In the genomic region with DNA sequence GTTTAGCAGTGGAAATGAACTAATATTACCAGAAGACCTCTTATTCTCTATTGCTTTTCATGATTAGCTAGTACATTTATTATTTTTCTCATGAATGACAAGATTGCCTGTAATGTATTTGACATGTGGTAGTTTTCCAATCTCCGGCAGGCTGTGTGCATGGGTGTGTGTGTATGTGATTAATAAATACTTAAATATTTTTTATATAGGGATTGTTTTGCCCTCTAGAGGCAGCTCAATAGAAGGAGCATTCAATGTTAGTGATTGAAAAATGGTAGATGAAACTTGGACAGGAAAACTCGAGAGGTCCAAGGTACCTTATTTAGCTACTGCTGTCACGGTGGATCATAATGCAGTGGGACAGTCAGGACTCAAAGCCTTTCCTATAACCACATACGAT, we compare ENCODE assay signal across 16 cellular contexts.
DNase-seq lines count a peak whose midpoint lies in the region; ATAC-seq, FAIRE-seq and TF ChIP-seq lines count a peak whose summit lies in the region.
"Had no signal": no experiment of that assay in that cellular context is flagged by ENCODE, and none has a peak within 500 bp of the region (broad histone marks: within the 10 kb centered on the region; RNA-seq: fewer than 3 reads in every experiment).

No MANE protein-coding gene starts in this region.

- H3K27ac Mint-ChIP-seq in CD4-positive, alpha-beta T cell: no peak overlapping the region
- H3K27ac Mint-ChIP-seq: CD14-positive monocyte; effector memory CD8-positive, alpha-beta T cell; IgD-negative memory B cell; naive thymus-derived CD8-positive, alpha-beta T cell had no signal

- H3K27me3 ChIP-seq in CD4-positive, alpha-beta T cell (ENCODE audit: control insufficient read depth, insufficient read depth, low read length): no peaks in the 10 kb centered on the region
- H3K27me3 ChIP-seq: stomach had no signal

- TF ChIP-seq CTCF in CD4-positive, alpha-beta T cell (IDR thresholded peaks at IDR 0.05): no peak

- no peak overlapping the region for H3K4me3 Mint-ChIP-seq in CD4-positive, alpha-beta T cell
- H3K4me3 Mint-ChIP-seq: CD14-positive monocyte; effector memory CD8-positive, alpha-beta T cell; IgD-negative memory B cell; naive thymus-derived CD8-positive, alpha-beta T cell had no signal

- no peak for ATAC-seq in HG03025 (IDR thresholded peaks at IDR 0.05; ENCODE audit: low FRiP score, unreplicated experiment)
- no peak for ATAC-seq in CD4-positive, alpha-beta T cell (ENCODE audit: poor library complexity)
- ATAC-seq: effector memory CD8-positive, alpha-beta T cell; naive thymus-derived CD8-positive, alpha-beta T cell had no signal

- POLR2A ChIA-PET in CD4-positive, alpha-beta T cell (lab: Charles Lee): no interaction called here

- H3K27me3 Mint-ChIP-seq in CD4-positive, alpha-beta T cell: no peaks in the 10 kb centered on the region
- H3K27me3 Mint-ChIP-seq: effector memory CD8-positive, alpha-beta T cell; IgD-negative memory B cell; naive thymus-derived CD8-positive, alpha-beta T cell had no signal

- DNase-seq in COLO829 (ENCODE audit: low spot score) (peak; percentile 0), NCI-H2081 treated with DMSO at 0.1 percent for 48 hours (lab: John Stamatoyannopoulos, UW) (peak; percentile 4), astrocyte of the hippocampus (ENCODE audit: low read depth, low spot score) (peak; percentile 3), GM19239 (ENCODE audit: insufficient read length, low spot score) (no peak)
- no peak for DNase-seq in CD4-positive, alpha-beta T cell
- DNase-seq: anterior cingulate cortex; effector memory CD8-positive, alpha-beta T cell; GM23248; head of caudate nucleus; naive thymus-derived CD8-positive, alpha-beta T cell; NCI-H1436; stomach had no signal

- CTCF ChIA-PET in CD4-positive, alpha-beta T cell (lab: Charles Lee): no interaction called here

- peaks cover 2% of the 10 kb centered on the region for H3K9me3 Mint-ChIP-seq in CD4-positive, alpha-beta T cell
- H3K9me3 Mint-ChIP-seq: CD14-positive monocyte had no signal

- H3K27ac ChIP-seq in CD4-positive, alpha-beta T cell (ENCODE audit: low read depth, low read length): no peak overlapping the region
- H3K27ac ChIP-seq: GM23248, stomach had no signal

- no peaks in the 10 kb centered on the region for H3K9me3 ChIP-seq in CD4-positive, alpha-beta T cell (ENCODE audit: control insufficient read depth, low read length)
- H3K9me3 ChIP-seq: stomach had no signal

- H3K36me3 Mint-ChIP-seq in CD4-positive, alpha-beta T cell (ENCODE audit: low read depth): no peaks in the 10 kb centered on the region
- H3K36me3 Mint-ChIP-seq: CD14-positive monocyte; IgD-negative memory B cell; naive thymus-derived CD8-positive, alpha-beta T cell had no signal

- intact Hi-C loops in CD4-positive, alpha-beta T cell (cut with DNase I, micrococcal nuclease): no loop called here

- FAIRE-seq in islet of Langerhans (lab: Jason Lieb, UNC): peak; percentile 60
- no peak for FAIRE-seq in GM19239 (lab: Jason Lieb, UNC)

- no peaks in the 10 kb centered on the region for H3K4me1 Mint-ChIP-seq in CD4-positive, alpha-beta T cell (ENCODE audit: low read depth)
- H3K4me1 Mint-ChIP-seq: CD14-positive monocyte; IgD-negative memory B cell; naive thymus-derived CD8-positive, alpha-beta T cell had no signal

Comparison
In these comparisons a context has a peak if more than half of its experiments do, and no peak if none do; other contexts are left out.
1. DNase-seq: peak in COLO829 (single experiment), NCI-H2081 treated with DMSO at 0.1 percent for 48 hours (single experiment) and astrocyte of the hippocampus (single experiment); none in CD4-positive, alpha-beta T cell (0 of 10) and GM19239 (single experiment).